8 cellular contexts compared by ENCODE assay signal in the genomic region with DNA sequence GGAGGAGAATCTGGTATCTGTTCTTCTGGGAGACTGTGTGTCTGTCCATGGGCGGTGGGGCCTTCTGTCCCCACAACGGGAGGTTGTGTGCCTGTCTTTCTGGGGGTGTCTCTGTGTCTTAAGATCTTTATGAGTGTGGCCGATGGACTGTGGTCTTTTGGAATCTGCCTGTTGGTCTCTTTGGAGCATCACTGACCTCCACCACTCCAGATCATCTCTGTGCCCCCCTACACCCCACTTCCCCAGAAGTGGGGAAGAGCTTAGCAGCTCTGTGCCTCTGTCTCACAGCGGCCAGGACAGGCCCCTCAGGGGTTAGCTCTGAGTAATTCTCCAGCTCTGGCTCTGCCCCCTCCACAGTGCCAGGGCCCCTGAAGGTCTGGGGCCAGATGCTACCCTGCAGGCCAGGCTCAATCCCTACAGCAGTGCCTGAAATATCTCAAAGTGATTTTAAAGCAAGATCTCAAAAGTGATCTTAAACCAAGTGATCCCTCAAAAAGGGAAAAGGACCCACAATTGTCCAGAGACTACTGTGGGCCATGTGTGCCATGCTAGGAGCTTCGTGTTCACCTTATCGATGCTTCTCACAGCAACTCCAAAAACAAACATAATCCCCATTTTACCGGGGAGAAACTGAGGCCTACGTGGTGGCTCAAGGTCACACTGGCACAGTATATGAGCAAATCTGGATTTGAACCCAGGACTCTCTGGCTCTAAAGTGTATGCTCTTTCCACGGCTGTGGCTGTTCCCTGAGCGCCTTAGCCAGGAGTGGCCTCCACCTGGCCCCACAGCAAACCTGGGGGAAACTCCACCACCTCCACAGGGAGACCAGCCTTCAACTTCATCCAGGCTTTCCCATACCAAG.
DNase-seq lines count a peak whose midpoint lies in the region; TF ChIP-seq lines count a peak whose summit lies in the region.

No MANE protein-coding gene starts in this region.

- no peak for DNase-seq in activated T-cell treated with anti-CD3 and anti-CD28 coated beads, Interleukin-2, amount 50 U/mL, for 24 hours
- DNase-seq in activated T-cell treated with anti-CD3 and anti-CD28 coated beads, Interleukin-2, amount 50 U/mL, for 48 hours: no peak
- DNase-seq in astrocyte of the cerebellum (ENCODE audit: low read depth) (no peak), tibial artery (no peak), NCI-H2227 treated with DMSO at 0.1 percent for 48 hours (lab: John Stamatoyannopoulos, UW) (no peak), putamen (ENCODE audit: low spot score) (no peak), CD1c-positive myeloid dendritic cell (ENCODE audit: extremely low spot score) (no peak)

- no peak for TF ChIP-seq CTCF in astrocyte of the cerebellum (IDR thresholded peaks at IDR 0.05; ENCODE audit: low read depth, low read length, missing control alignments)
- no peak for TF ChIP-seq CTCF in tibial artery (IDR thresholded peaks at IDR 0.05)

- intact Hi-C loops in tibial artery (cut with DNase I; ENCODE audit: low total_unique reads): loop anchor here (5.0 kb wide), 1 partner anchor 718 kb away; no protein-coding TSS in a partner anchor

- peaks cover 0 to 47% (median 30%) of the 10 kb centered on the region in 4 donors for H3K4me1 ChIP-seq in tibial artery

- H3K4me3 ChIP-seq in astrocyte of the cerebellum (ENCODE audit: low read depth, low read length) (peak overlapping the region; percentile 16), tibial artery (peak overlapping the region; percentile 57)

- H3K9me3 Mint-ChIP-seq in activated T-cell treated with anti-CD3 and anti-CD28 coated beads, Interleukin-2, amount 50 U/mL, for 24 hours: no peaks in the 10 kb centered on the region

- H3K27me3 Mint-ChIP-seq in activated T-cell treated with anti-CD3 and anti-CD28 coated beads, Interleukin-2, amount 50 U/mL, for 24 hours: peaks cover 7% of the 10 kb centered on the region

- H3K27me3 ChIP-seq in layer of hippocampus (ENCODE audit: control insufficient read depth, insufficient read depth, low read length): peaks cover 3% of the 10 kb centered on the region
- H3K27me3 ChIP-seq in tibial artery: no peaks in the 10 kb centered on the region

- no peaks in the 10 kb centered on the region for H3K9me3 ChIP-seq in tibial artery

- peaks cover 27% of the 10 kb centered on the region for H3K4me1 Mint-ChIP-seq in activated T-cell treated with anti-CD3 and anti-CD28 coated beads, Interleukin-2, amount 50 U/mL, for 24 hours (ENCODE audit: low read depth)

- H3K4me3 Mint-ChIP-seq in activated T-cell treated with anti-CD3 and anti-CD28 coated beads, Interleukin-2, amount 50 U/mL, for 24 hours: peak overlapping the region; percentile 58

- in situ Hi-C loops in astrocyte of the cerebellum (cut with HindIII; ENCODE audit: low sequenced_read_pairs): no loop called here

- no peaks in the 10 kb centered on the region for H3K36me3 ChIP-seq in tibial artery

- H3K27ac ChIP-seq in layer of hippocampus (ENCODE audit: low read depth, low read length) (peak overlapping the region; percentile 46), tibial artery (peak overlapping the region; percentile 83 to 85)

- H3K27ac Mint-ChIP-seq in activated T-cell treated with anti-CD3 and anti-CD28 coated beads, Interleukin-2, amount 50 U/mL, for 24 hours: no peak overlapping the region

- H3K36me3 Mint-ChIP-seq in activated T-cell treated with anti-CD3 and anti-CD28 coated beads, Interleukin-2, amount 50 U/mL, for 24 hours (ENCODE audit: low read depth): no peaks in the 10 kb centered on the region
